ENCODE assay signal across 8 cellular contexts in genomic region chr1:44354840-44355581, GRCh38. TPM values are rescaled to one million over a fixed set of nuclear protein-coding genes. Genes with fewer than 3 reads are reported as not detected.
A peak's percentile ranks its signal among the peaks of the same experiment; 100 is the strongest.
DNase-seq lines count a peak whose midpoint lies in the region; ATAC-seq and TF ChIP-seq lines count a peak whose summit lies in the region.

Gene ERI3, minus strand, starts transcription at chr1:44355257. Its CDS starts 231 bp downstream, at chr1:44355026.

- in situ Hi-C loops in GM13977 (cut with MboI; ENCODE audit: low pct_unique_long_range_greater_than_20kb, low sequenced_read_pairs, unreplicated experiment): no loop called here

- peak; percentile 98 for ATAC-seq in HG02884 (IDR thresholded peaks at IDR 0.05; ENCODE audit: unreplicated experiment)
- ATAC-seq in left cardiac atrium: peak; percentile 100
- ATAC-seq in upper lobe of right lung: peak; percentile 100

- peaks cover 17% of the 10 kb centered on the region for H3K4me1 ChIP-seq in upper lobe of right lung

- intact Hi-C loops in left cardiac atrium (cut with DNase I): no loop called here
- intact Hi-C loops in posterior vena cava (cut with DNase I): no loop called here
- intact Hi-C loops in upper lobe of right lung (cut with DNase I): no loop called here

- no peaks in the 10 kb centered on the region for H3K9me3 Mint-ChIP-seq in T-helper 1 cell treated with Interleukin-12 subunit alpha and Interleukin-12 subunit beta and Interleukin-4 antibody, amounts not matched to agents 30 μg/mL and 1 μg/mL, for 36 hours

- DNase-seq in GM13977 (ENCODE audit: low spot score) (peak; percentile 99), NCI-H1694 (lab: John Stamatoyannopoulos, UW) (peak; percentile 96), amniotic stem cell (lab: John Stamatoyannopoulos, UW) (peak; percentile 96), left cardiac atrium (peak; percentile 99), posterior vena cava (ENCODE audit: low spot score) (peak; percentile 99), upper lobe of right lung (peak; percentile 98)

- H3K27me3 ChIP-seq in upper lobe of right lung: no peaks in the 10 kb centered on the region

- no peaks in the 10 kb centered on the region for H3K36me3 Mint-ChIP-seq in T-helper 1 cell treated with Interleukin-12 subunit alpha and Interleukin-12 subunit beta and Interleukin-4 antibody, amounts not matched to agents 30 μg/mL and 1 μg/mL, for 36 hours (ENCODE audit: low read depth)

- H3K4me3 ChIP-seq in upper lobe of right lung: peak within 1 kb of the TSS; percentile 82

- H3K9me3 ChIP-seq in upper lobe of right lung: no peaks in the 10 kb centered on the region

- H3K36me3 ChIP-seq in upper lobe of right lung: no peaks in the 10 kb centered on the region

- peak within 1 kb of the TSS; percentile 95 for H3K4me3 Mint-ChIP-seq in T-helper 1 cell treated with Interleukin-12 subunit alpha and Interleukin-12 subunit beta and Interleukin-4 antibody, amounts not matched to agents 30 μg/mL and 1 μg/mL, for 36 hours

- peak within 1 kb of the TSS; percentile 82 for H3K27ac ChIP-seq in upper lobe of right lung

- H3K27ac Mint-ChIP-seq in T-helper 1 cell treated with Interleukin-12 subunit alpha and Interleukin-12 subunit beta and Interleukin-4 antibody, amounts not matched to agents 30 μg/mL and 1 μg/mL, for 36 hours: peak within 1 kb of the TSS; percentile 90

- TF ChIP-seq CTCF in GM13977 (IDR thresholded peaks at IDR 0.05; ENCODE audit: extremely low read depth, insufficient read depth, missing control alignments) (no peak), upper lobe of right lung (IDR thresholded peaks at IDR 0.05) (no peak)

- H3K27me3 Mint-ChIP-seq in T-helper 1 cell treated with Interleukin-12 subunit alpha and Interleukin-12 subunit beta and Interleukin-4 antibody, amounts not matched to agents 30 μg/mL and 1 μg/mL, for 36 hours (ENCODE audit: low read depth): no peaks in the 10 kb centered on the region

- peaks cover 27% of the 10 kb centered on the region for H3K4me1 Mint-ChIP-seq in T-helper 1 cell treated with Interleukin-12 subunit alpha and Interleukin-12 subunit beta and Interleukin-4 antibody, amounts not matched to agents 30 μg/mL and 1 μg/mL, for 36 hours (ENCODE audit: low read depth)

RNA-seq across cellular contexts. Expression of gene ERI3, which starts in this region (rescaled TPM):
- total RNA-seq in left cardiac atrium: 10 to 100 TPM; 37.8 to 45.0 TPM
- 10 to 100 TPM; 44.5 to 46.9 TPM for total RNA-seq in posterior vena cava
- total RNA-seq in upper lobe of right lung: 41.7 TPM

Comparison
In these comparisons a context has a peak if more than half of its experiments do, and no peak if none do; other contexts are left out.
1. Peak in every context shown above with its lines: DNase-seq, ATAC-seq, H3K4me3 ChIP-seq and H3K27ac ChIP-seq.